1 cellular context compared by ENCODE assay signal in genomic region chr6:36546958-36547645, GRCh38.
TF ChIP-seq lines count a peak whose summit lies in the region.

Gene STK38, minus strand, starts transcription at chr6:36547479. Its CDS starts 7,277 bp downstream, at chr6:36540202.

TF ChIP-seq in HepG2, 621 proteins besides CTCF, POLR2A, EP300 and RAD21 (continued from another document and continues in another):
- no peak for TF ChIP-seq PREB (CRISPR knock-in tag; IDR thresholded peaks at IDR 0.05)
- TF ChIP-seq ZNF362 (CRISPR knock-in tag; IDR thresholded peaks at IDR 0.05; ENCODE audit: borderline replicate concordance): peak; percentile 32; the same call in 1 of the 2 replicates
- peak; percentile 47; the same call in 1 of the 2 replicates for TF ChIP-seq ZIK1 (CRISPR knock-in tag; IDR thresholded peaks at IDR 0.05; ENCODE audit: borderline replicate concordance, low read depth)
- TF ChIP-seq ZNF597 (CRISPR knock-in tag; IDR thresholded peaks at IDR 0.05): 0 out of 2 replicates have a peak, but pooled peaks have one; percentile 58
- TF ChIP-seq HNRNPLL (IDR thresholded peaks at IDR 0.05; ENCODE audit: low read depth, low read length, poor library complexity, severe bottlenecking): peak; percentile 68
- TF ChIP-seq ZFYVE20 (CRISPR knock-in tag; IDR thresholded peaks at IDR 0.05; ENCODE audit: borderline replicate concordance, low read depth): no peak
- peak; percentile 76 to 92; a peak in 3 of 4 replicates for TF ChIP-seq HMGXB4 (CRISPR knock-in tag; IDR thresholded peaks at IDR 0.05; ENCODE audit: borderline replicate concordance in 1 of 2, low read depth in 1 of 2)
- TF ChIP-seq GZF1 (CRISPR knock-in tag; IDR thresholded peaks at IDR 0.05): 0 out of 2 replicates have a peak, but pooled peaks have one; percentile 75
- TF ChIP-seq, protein P1, sequence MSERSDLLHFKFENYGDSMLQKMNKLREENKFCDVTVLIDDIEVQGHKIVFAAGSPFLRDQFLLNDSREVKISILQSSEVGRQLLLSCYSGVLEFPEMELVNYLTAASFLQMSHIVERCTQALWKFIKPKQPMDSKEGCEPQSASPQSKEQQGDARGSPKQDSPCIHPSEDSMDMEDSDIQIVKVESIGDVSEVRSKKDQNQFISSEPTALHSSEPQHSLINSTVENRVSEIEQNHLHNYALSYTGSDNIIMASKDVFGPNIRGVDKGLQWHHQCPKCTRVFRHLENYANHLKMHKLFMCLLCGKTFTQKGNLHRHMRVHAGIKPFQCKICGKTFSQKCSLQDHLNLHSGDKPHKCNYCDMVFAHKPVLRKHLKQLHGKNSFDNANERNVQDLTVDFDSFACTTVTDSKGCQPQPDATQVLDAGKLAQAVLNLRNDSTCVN (CRISPR knock-in tag; IDR thresholded peaks at IDR 0.05; ENCODE audit: borderline replicate concordance): no peak; the same call in 1 of the 2 replicates
- no peak for TF ChIP-seq NPAS2 (CRISPR knock-in tag; IDR thresholded peaks at IDR 0.05; ENCODE audit: borderline replicate concordance)
- TF ChIP-seq, protein P2, sequence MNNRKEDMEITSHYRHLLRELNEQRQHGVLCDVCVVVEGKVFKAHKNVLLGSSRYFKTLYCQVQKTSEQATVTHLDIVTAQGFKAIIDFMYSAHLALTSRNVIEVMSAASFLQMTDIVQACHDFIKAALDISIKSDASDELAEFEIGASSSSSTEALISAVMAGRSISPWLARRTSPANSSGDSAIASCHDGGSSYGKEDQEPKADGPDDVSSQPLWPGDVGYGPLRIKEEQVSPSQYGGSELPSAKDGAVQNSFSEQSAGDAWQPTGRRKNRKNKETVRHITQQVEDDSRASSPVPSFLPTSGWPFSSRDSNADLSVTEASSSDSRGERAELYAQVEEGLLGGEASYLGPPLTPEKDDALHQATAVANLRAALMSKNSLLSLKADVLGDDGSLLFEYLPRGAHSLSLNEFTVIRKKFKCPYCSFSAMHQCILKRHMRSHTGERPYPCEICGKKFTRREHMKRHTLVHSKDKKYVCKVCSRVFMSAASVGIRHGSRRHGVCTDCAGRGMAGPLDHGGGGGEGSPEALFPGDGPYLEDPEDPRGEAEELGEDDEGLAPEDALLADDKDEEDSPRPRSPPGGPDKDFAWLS (CRISPR knock-in tag; IDR thresholded peaks at IDR 0.05; ENCODE audit: borderline replicate concordance): no peak
- no peak; the same call in 1 of the 2 replicates for TF ChIP-seq U2AF2 (IDR thresholded peaks at IDR 0.05; ENCODE audit: low read depth, low read length)
- TF ChIP-seq ZNF335 (CRISPR knock-in tag; IDR thresholded peaks at IDR 0.05): peak; percentile 47; the same call in 1 of the 2 replicates
- peak; percentile 18; the same call in 1 of the 2 replicates for TF ChIP-seq ZNF558 (CRISPR knock-in tag; IDR thresholded peaks at IDR 0.05; ENCODE audit: borderline replicate concordance)
- no peak for TF ChIP-seq NR2F2 (IDR thresholded peaks at IDR 0.05; ENCODE audit: borderline replicate concordance, low read depth)
- no peak for TF ChIP-seq ZNF101 (CRISPR knock-in tag; IDR thresholded peaks at IDR 0.05; ENCODE audit: borderline replicate concordance, low read depth)
- TF ChIP-seq ZNF180 (CRISPR knock-in tag; IDR thresholded peaks at IDR 0.05; ENCODE audit: borderline replicate concordance, low read depth): no peak
- peak; percentile 82; the same call in 1 of the 2 replicates for TF ChIP-seq KLF12 (CRISPR knock-in tag; IDR thresholded peaks at IDR 0.05; ENCODE audit: borderline replicate concordance)
- TF ChIP-seq CHD2 (IDR thresholded peaks at IDR 0.05; ENCODE audit: low read depth, low read length): no peak
- TF ChIP-seq ZNF772 (CRISPR knock-in tag; IDR thresholded peaks at IDR 0.05): no peak; the same call in none of the 2 replicates
- TF ChIP-seq ESRRA (CRISPR knock-in tag; IDR thresholded peaks at IDR 0.05; ENCODE audit: low read depth): peak; percentile 48; the same call in 1 of the 2 replicates
- TF ChIP-seq, protein P3, sequence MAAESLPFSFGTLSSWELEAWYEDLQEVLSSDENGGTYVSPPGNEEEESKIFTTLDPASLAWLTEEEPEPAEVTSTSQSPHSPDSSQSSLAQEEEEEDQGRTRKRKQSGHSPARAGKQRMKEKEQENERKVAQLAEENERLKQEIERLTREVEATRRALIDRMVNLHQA (CRISPR knock-in tag; IDR thresholded peaks at IDR 0.05): no peak
- no peak for TF ChIP-seq ZNF296 (CRISPR knock-in tag; conservative IDR thresholded peaks at IDR 0.05)
- TF ChIP-seq KMT2A (CRISPR knock-in tag; IDR thresholded peaks at IDR 0.05): peak; percentile 85
- TF ChIP-seq, protein P4, sequence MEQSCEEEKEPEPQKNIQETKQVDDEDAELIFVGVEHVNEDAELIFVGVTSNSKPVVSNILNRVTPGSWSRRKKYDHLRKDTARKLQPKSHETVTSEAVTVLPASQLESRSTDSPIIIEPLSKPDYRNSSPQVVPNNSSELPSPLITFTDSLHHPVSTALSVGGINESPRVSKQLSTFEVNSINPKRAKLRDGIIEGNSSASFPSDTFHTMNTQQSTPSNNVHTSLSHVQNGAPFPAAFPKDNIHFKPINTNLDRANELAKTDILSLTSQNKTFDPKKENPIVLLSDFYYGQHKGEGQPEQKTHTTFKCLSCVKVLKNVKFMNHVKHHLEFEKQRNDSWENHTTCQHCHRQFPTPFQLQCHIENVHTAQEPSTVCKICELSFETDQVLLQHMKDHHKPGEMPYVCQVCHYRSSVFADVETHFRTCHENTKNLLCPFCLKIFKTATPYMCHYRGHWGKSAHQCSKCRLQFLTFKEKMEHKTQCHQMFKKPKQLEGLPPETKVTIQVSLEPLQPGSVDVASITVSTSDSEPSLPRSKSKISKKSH (CRISPR knock-in tag; IDR thresholded peaks at IDR 0.05; ENCODE audit: borderline replicate concordance): peak; percentile 89
- peak; percentile 85 for TF ChIP-seq ERF (CRISPR knock-in tag; IDR thresholded peaks at IDR 0.05)
- TF ChIP-seq TEF (CRISPR knock-in tag; IDR thresholded peaks at IDR 0.05): 0 out of 2 replicates have a peak, but pooled peaks have one; percentile 42
- TF ChIP-seq ZNF383 (CRISPR knock-in tag; IDR thresholded peaks at IDR 0.05; ENCODE audit: borderline replicate concordance): no peak
- TF ChIP-seq PCBP1 (IDR thresholded peaks at IDR 0.05; ENCODE audit: borderline replicate concordance, low read depth, low read length): no peak; the same call in 1 of the 2 replicates
- TF ChIP-seq, protein P5, sequence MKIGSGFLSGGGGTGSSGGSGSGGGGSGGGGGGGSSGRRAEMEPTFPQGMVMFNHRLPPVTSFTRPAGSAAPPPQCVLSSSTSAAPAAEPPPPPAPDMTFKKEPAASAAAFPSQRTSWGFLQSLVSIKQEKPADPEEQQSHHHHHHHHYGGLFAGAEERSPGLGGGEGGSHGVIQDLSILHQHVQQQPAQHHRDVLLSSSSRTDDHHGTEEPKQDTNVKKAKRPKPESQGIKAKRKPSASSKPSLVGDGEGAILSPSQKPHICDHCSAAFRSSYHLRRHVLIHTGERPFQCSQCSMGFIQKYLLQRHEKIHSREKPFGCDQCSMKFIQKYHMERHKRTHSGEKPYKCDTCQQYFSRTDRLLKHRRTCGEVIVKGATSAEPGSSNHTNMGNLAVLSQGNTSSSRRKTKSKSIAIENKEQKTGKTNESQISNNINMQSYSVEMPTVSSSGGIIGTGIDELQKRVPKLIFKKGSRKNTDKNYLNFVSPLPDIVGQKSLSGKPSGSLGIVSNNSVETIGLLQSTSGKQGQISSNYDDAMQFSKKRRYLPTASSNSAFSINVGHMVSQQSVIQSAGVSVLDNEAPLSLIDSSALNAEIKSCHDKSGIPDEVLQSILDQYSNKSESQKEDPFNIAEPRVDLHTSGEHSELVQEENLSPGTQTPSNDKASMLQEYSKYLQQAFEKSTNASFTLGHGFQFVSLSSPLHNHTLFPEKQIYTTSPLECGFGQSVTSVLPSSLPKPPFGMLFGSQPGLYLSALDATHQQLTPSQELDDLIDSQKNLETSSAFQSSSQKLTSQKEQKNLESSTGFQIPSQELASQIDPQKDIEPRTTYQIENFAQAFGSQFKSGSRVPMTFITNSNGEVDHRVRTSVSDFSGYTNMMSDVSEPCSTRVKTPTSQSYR (CRISPR knock-in tag; IDR thresholded peaks at IDR 0.05; ENCODE audit: borderline replicate concordance): no peak
- TF ChIP-seq, protein P6, sequence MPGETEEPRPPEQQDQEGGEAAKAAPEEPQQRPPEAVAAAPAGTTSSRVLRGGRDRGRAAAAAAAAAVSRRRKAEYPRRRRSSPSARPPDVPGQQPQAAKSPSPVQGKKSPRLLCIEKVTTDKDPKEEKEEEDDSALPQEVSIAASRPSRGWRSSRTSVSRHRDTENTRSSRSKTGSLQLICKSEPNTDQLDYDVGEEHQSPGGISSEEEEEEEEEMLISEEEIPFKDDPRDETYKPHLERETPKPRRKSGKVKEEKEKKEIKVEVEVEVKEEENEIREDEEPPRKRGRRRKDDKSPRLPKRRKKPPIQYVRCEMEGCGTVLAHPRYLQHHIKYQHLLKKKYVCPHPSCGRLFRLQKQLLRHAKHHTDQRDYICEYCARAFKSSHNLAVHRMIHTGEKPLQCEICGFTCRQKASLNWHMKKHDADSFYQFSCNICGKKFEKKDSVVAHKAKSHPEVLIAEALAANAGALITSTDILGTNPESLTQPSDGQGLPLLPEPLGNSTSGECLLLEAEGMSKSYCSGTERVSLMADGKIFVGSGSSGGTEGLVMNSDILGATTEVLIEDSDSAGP (CRISPR knock-in tag; IDR thresholded peaks at IDR 0.05; ENCODE audit: borderline replicate concordance): peak; percentile 90
- TF ChIP-seq HNF1A (IDR thresholded peaks at IDR 0.05; ENCODE audit: low read depth): no peak
- peak; percentile 24; the same call in 1 of the 2 replicates for TF ChIP-seq HNF1A (CRISPR knock-in tag; IDR thresholded peaks at IDR 0.05; ENCODE audit: borderline replicate concordance)
- TF ChIP-seq ZNF431 (CRISPR knock-in tag; IDR thresholded peaks at IDR 0.05; ENCODE audit: borderline replicate concordance, low read depth): 0 out of 2 replicates have a peak, but pooled peaks have one; percentile 74
- TF ChIP-seq RAD51 (IDR thresholded peaks at IDR 0.05; ENCODE audit: borderline replicate concordance): no peak
- 0 out of 2 replicates have a peak, but pooled peaks have one; percentile 49 for TF ChIP-seq MIXL1 (CRISPR knock-in tag; IDR thresholded peaks at IDR 0.05)
